In genomic region chr17:304461-304860, GRCh38 we compare ENCODE assay signal across 18 cellular contexts. TPM values are rescaled to one million over a fixed set of nuclear protein-coding genes. Genes with fewer than 3 reads are reported as not detected.
A peak's percentile ranks its signal among the peaks of the same experiment; 100 is the strongest.
DNase-seq lines count a peak whose midpoint lies in the region; ATAC-seq and TF ChIP-seq lines count a peak whose summit lies in the region.
"Had no signal": no experiment of that assay in that cellular context is flagged by ENCODE, and none has a peak within 500 bp of the region (broad histone marks: within the 10 kb centered on the region; RNA-seq: fewer than 3 reads in every experiment).

No MANE protein-coding gene starts in this region.

- H3K79me1 ChIP-seq in IMR-90 (ENCODE audit: low read depth in 1 of 2, low read length in 2 of 2) = no peaks in the 10 kb centered on the region

- no peak overlapping the region for H2AK5ac ChIP-seq in IMR-90 (ENCODE audit: low read depth, low read length)

- CTCF ChIA-PET in IMR-90 (lab: Yijun Ruan, JAX) = no interaction called here
- CTCF ChIA-PET in Caco-2 (lab: Charles Lee) = no interaction called here

- H2AFZ ChIP-seq in IMR-90 (replicated peaks; ENCODE audit: low read length, poor library complexity) = no peak overlapping the region

- no peaks in the 10 kb centered on the region for H3K27me3 Mint-ChIP-seq in neural crest cell (ENCODE audit: low read depth)
- no peaks in the 10 kb centered on the region for H3K27me3 Mint-ChIP-seq in Caco-2 (ENCODE audit: insufficient read depth, unreplicated experiment)

- dilution Hi-C loops in IMR-90 (cut with HindIII; ENCODE audit: low sequenced_read_pairs, unreplicated experiment) = no loop called here

- no peak for TF ChIP-seq POLR2A in IMR-90 (IDR thresholded peaks at IDR 0.05; ENCODE audit: low read depth, low read length)

- H4K20me1 ChIP-seq in IMR-90 (ENCODE audit: insufficient read depth, low read length) = no peaks in the 10 kb centered on the region

- peaks cover 22% of the 10 kb centered on the region for H3K27me3 ChIP-seq in IMR-90 (ENCODE audit: control insufficient read depth, insufficient read depth, low read length)
- no peaks in the 10 kb centered on the region for H3K27me3 ChIP-seq in Caco-2 (replicated peaks; ENCODE audit: control insufficient read depth, insufficient read depth, low read length)
- H3K27me3 ChIP-seq: vagina had no signal

- BruUV-seq in IMR-90 (replicated peaks; lab: Mats Ljungman, UMichigan) = no TSS peak
- no TSS peak for BruUV-seq in Caco-2 (replicated peaks; lab: Mats Ljungman, UMichigan)

- H3K14ac ChIP-seq in IMR-90 (replicated peaks; ENCODE audit: low read depth, low read length) = no peak overlapping the region

- no peak for TF ChIP-seq RAD21 in IMR-90 (IDR thresholded peaks at IDR 0.05; ENCODE audit: low read length)

- POLR2A ChIA-PET in IMR-90 (lab: Charles Lee; ENCODE audit: unreplicated experiment) = no interaction called here
- POLR2A ChIA-PET in Caco-2 (lab: Charles Lee) = no interaction called here

- no peak overlapping the region for H3K4ac ChIP-seq in IMR-90 (ENCODE audit: low read depth, low read length)

- no peak overlapping the region for H2BK15ac ChIP-seq in IMR-90 (ENCODE audit: low read depth, low read length)

- no peak overlapping the region for H4K91ac ChIP-seq in IMR-90 (ENCODE audit: insufficient read depth, low read depth, low read length)

- H3K18ac ChIP-seq in IMR-90 (ENCODE audit: low read depth, low read length) = no peak overlapping the region

- H2BK120ac ChIP-seq in IMR-90 (ENCODE audit: low read depth, low read length) = no peak overlapping the region

- H3K9me3 ChIP-seq in IMR-90 (ENCODE audit: control insufficient read depth, insufficient read depth, low read length) (no peaks in the 10 kb centered on the region), Caco-2 (no peaks in the 10 kb centered on the region)
- H3K9me3 ChIP-seq: vagina had no signal

- H3K9me1 ChIP-seq in IMR-90 (ENCODE audit: insufficient read depth, low read length) = no peaks in the 10 kb centered on the region

- H3K9me3 Mint-ChIP-seq in neural crest cell (no peaks in the 10 kb centered on the region), Caco-2 (ENCODE audit: unreplicated experiment) (no peaks in the 10 kb centered on the region)
- H3K9me3 Mint-ChIP-seq: activated CD4-positive, alpha-beta memory T cell treated with anti-CD3 and anti-CD28 coated beads for 36 hours; naive B cell had no signal

- H3K36me3 ChIP-seq in IMR-90 (ENCODE audit: control insufficient read depth, insufficient read depth, low read length) = no peaks in the 10 kb centered on the region
- H3K36me3 ChIP-seq in Caco-2 (ENCODE audit: control insufficient read depth, insufficient read depth, low read length) = no peaks in the 10 kb centered on the region; the same call in 1 of the 2 replicates
- H3K36me3 ChIP-seq: vagina had no signal

- H3K4me1 ChIP-seq in IMR-90 (ENCODE audit: control insufficient read depth, insufficient read depth, low read length) = no peaks in the 10 kb centered on the region
- no peaks in the 10 kb centered on the region for H3K4me1 ChIP-seq in Caco-2

- peak overlapping the region; percentile 67 for H3K27ac Mint-ChIP-seq in neural crest cell (ENCODE audit: unreplicated experiment)
- no peak overlapping the region for H3K27ac Mint-ChIP-seq in Caco-2 (ENCODE audit: unreplicated experiment)
- H3K27ac Mint-ChIP-seq: activated CD4-positive, alpha-beta memory T cell treated with anti-CD3 and anti-CD28 coated beads for 36 hours; naive B cell had no signal

- no peak overlapping the region for H3K23ac ChIP-seq in IMR-90 (ENCODE audit: low read depth, low read length)

- H2AK9ac ChIP-seq in IMR-90 (replicated peaks; ENCODE audit: low read depth, low read length, poor library complexity) = no peak overlapping the region

- H3K9ac ChIP-seq in IMR-90 (ENCODE audit: low read depth, low read length) = no peak overlapping the region

- H3K4me3 Mint-ChIP-seq in neural crest cell = peak overlapping the region; percentile 77
- H3K4me3 Mint-ChIP-seq in Caco-2 (ENCODE audit: unreplicated experiment) = no peak overlapping the region
- H3K4me3 Mint-ChIP-seq: activated CD4-positive, alpha-beta memory T cell treated with anti-CD3 and anti-CD28 coated beads for 36 hours; naive B cell had no signal

- H3K4me3 ChIP-seq in IMR-90 (ENCODE audit: insufficient read depth, low read depth, low read length) = no peak overlapping the region
- H3K4me3 ChIP-seq in Caco-2 (ENCODE audit: low read depth, low read length) = no peak overlapping the region
- H3K4me3 ChIP-seq: SK-N-MC, vagina had no signal

- H3K4me1 Mint-ChIP-seq in neural crest cell (peaks cover 16% of the 10 kb centered on the region), Caco-2 (ENCODE audit: low read depth, unreplicated experiment) (no peaks in the 10 kb centered on the region)
- H3K4me1 Mint-ChIP-seq: naive B cell had no signal

- no peak overlapping the region for H4K8ac ChIP-seq in IMR-90 (ENCODE audit: low read depth in 2 of 2, low read length in 2 of 2)

- no peak overlapping the region for H3K56ac ChIP-seq in IMR-90 (ENCODE audit: extremely low read depth, insufficient read depth, low read length)

- H2BK5ac ChIP-seq in IMR-90 (ENCODE audit: low read depth, low read length, poor library complexity, severe bottlenecking) = no peak overlapping the region

- ATAC-seq in IMR-90 (ENCODE audit: low read depth) = peak; percentile 57
- peak in 1 of 2 donors; percentile 19 for ATAC-seq in left cardiac atrium
- ATAC-seq: HCT116 had no signal

- peak; percentile 9 for DNase-seq in AG08395 (ENCODE audit: low spot score)
- DNase-seq in IMR-90 = no peak
- DNase-seq in left cardiac atrium = peak; percentile 31
- no peak for DNase-seq in neural crest cell (ENCODE audit: low read depth, low spot score)
- DNase-seq in central memory CD4-positive, alpha-beta T cell = no peak
- no peak for DNase-seq in Caco-2
- DNase-seq in HuH-7.5 (ENCODE audit: low spot score) = no peak
- no peak for DNase-seq in GOT3 (lab: John Stamatoyannopoulos, UW)
- DNase-seq: ACHN; activated CD4-positive, alpha-beta memory T cell treated with anti-CD3 and anti-CD28 coated beads for 36 hours; KG1; naive B cell; NCI-H1436 treated with DMSO at 0.1 percent for 48 hours; NCI-H446 treated with DMSO at 0.1 percent for 48 hours; stimulated activated naive CD4-positive, alpha-beta T cell had no signal

- no peak overlapping the region for H2BK20ac ChIP-seq in IMR-90 (ENCODE audit: low read depth, low read length)

- in situ Hi-C loops in IMR-90 (cut with MboI; ENCODE audit: low sequenced_read_pairs) = no loop called here

- TF ChIP-seq CTCF in IMR-90 (conservative IDR thresholded peaks at IDR 0.05; ENCODE audit: low read depth, low read length) (no peak), neural crest cell (conservative IDR thresholded peaks at IDR 0.05) (no peak), Caco-2 (IDR thresholded peaks at IDR 0.05; ENCODE audit: insufficient read depth in 1 of 2, low read depth in 1 of 2, low read length in 1 of 2, severe bottlenecking in 1 of 2, unreplicated experiment in 1 of 2) (no peak)

- no peak overlapping the region for H3K27ac ChIP-seq in IMR-90 (ENCODE audit: insufficient read depth, low read length)
- H3K27ac ChIP-seq: SK-N-MC, vagina had no signal

- H3K36me3 Mint-ChIP-seq in neural crest cell (ENCODE audit: low read depth) (no peaks in the 10 kb centered on the region), Caco-2 (ENCODE audit: insufficient read depth, unreplicated experiment) (peaks cover 17% of the 10 kb centered on the region)
- H3K36me3 Mint-ChIP-seq: activated CD4-positive, alpha-beta memory T cell treated with anti-CD3 and anti-CD28 coated beads for 36 hours; naive B cell had no signal

- 28% methylated on average over 3 of the region's 10 CpGs; no CpG with 5 or more reads in 1 of the 2 experiments for WGBS in IMR-90 (ENCODE audit: extremely low coverage in 2 of 2, insufficient read length in 1 of 2), 2 experiments

- H3K4me2 ChIP-seq in IMR-90 (ENCODE audit: low read depth, low read length) = no peak overlapping the region

- intact Hi-C loops in IMR-90 (cut with micrococcal nuclease) (no loop called here), left cardiac atrium (cut with DNase I) (no loop called here), Caco-2 (cut with micrococcal nuclease; ENCODE audit: unreplicated experiment) (no loop called here)

- no peak overlapping the region for H4K5ac ChIP-seq in IMR-90 (ENCODE audit: low read depth, low read length)

TF ChIP-seq in IMR-90, 13 proteins besides CTCF, POLR2A, EP300 and RAD21:
- TF ChIP-seq USF2 (IDR thresholded peaks at IDR 0.05; ENCODE audit: low read depth, low read length) = peak; percentile 4; the same call in 1 of the 2 replicates
- TF ChIP-seq MAZ (IDR thresholded peaks at IDR 0.05; ENCODE audit: borderline replicate concordance, low read depth, low read length) = no peak
TF ChIP-seq in IMR-90: peak in this region for 1.

RNA-seq across cellular contexts. Expression of gene RPH3AL, which starts 48.1 kb away (rescaled TPM):
- total RNA-seq in IMR-90 (2012; rRNA removed) (0.83 and 1.8 TPM in 2 replicates), left cardiac atrium (10 to 100 TPM in 1 of 2 donors, 1 to 10 TPM in 1; 5.9 to 10.9 TPM), neural crest cell (1.9 and 2.1 TPM in 2 replicates), Caco-2 (2022) (36.0 and 37.0 TPM in 2 replicates)
- polyA plus RNA-seq in IMR-90 (2012; rRNA removed) = 1.5 and 2.5 TPM in 2 replicates
- polyA plus RNA-seq in IMR-90 (2012; cell fraction: cytosol; rRNA removed) = 2.3 and 3.8 TPM in 2 replicates
- 2.1 and 2.9 TPM in 2 replicates for polyA plus RNA-seq in IMR-90 (2012; cell fraction: nucleus; rRNA removed; ENCODE audit: low replicate concordance)

Comparison
In these comparisons a context has a peak if more than half of its experiments do, and no peak if none do; other contexts are left out.
1. DNase-seq: peak in AG08395 (single experiment) and left cardiac atrium (single experiment); none in IMR-90 (single experiment), neural crest cell (single experiment), central memory CD4-positive, alpha-beta T cell (single experiment), Caco-2 (0 of 2), HuH-7.5 (single experiment) and GOT3 (single experiment).